9 cellular contexts compared by ENCODE assay signal in the genomic region with DNA sequence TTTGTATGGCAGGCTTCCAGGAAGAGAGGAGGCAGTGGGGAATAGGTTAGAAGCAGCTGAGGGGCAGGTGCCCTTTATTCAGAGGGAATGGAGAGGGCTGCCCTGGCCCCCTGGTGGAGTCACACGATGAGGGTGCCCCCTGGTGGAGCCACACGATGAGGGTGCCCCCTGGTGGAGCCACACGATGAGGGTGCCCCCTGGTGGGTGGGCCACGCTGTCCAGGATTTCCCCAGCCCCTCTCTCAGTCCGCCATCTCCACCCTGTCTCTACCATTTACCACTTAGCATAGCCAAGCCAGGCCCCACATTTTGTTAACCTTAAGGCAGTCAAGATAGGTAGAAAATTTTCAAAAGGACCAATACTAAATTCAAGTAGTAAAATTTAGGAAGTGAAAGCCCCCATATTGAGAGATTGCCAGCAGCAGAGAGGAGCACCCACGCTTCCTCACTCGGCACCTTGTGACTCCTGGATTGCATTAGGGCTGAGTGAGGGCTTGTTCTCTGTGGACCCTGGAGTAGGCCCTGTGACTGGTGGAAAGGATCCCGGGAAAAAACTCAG. TPM values are rescaled to one million over a fixed set of nuclear protein-coding genes. Genes with fewer than 3 reads are reported as not detected.
DNase-seq lines count a peak whose midpoint lies in the region; ATAC-seq, FAIRE-seq and TF ChIP-seq lines count a peak whose summit lies in the region.
"Had no signal": no experiment of that assay in that cellular context is flagged by ENCODE, and none has a peak within 500 bp of the region (broad histone marks: within the 10 kb centered on the region; RNA-seq: fewer than 3 reads in every experiment).

No MANE protein-coding gene starts in this region.

- peaks cover 5 to 15% of the 10 kb centered on the region in 2 donors for H3K4me1 Mint-ChIP-seq in stimulated activated naive B cell treated with anti-CD40 and anti-IgM and Interleukin-4, amounts not matched to agents 10 μg/mL and 1 μg/mL and 100 μg/mL, for 72 hours

- BruUV-seq in Panc1 (replicated peaks; lab: Mats Ljungman, UMichigan): no TSS peak

- in situ Hi-C loops in Panc1 (cut with HindIII; ENCODE audit: low pct_unique_long_range_greater_than_20kb, low sequenced_read_pairs): no loop called here

- no peaks in the 10 kb centered on the region for H3K27me3 Mint-ChIP-seq in stimulated activated naive B cell treated with anti-CD40 and anti-IgM and Interleukin-4, amounts not matched to agents 10 μg/mL and 1 μg/mL and 100 μg/mL, for 72 hours

- ATAC-seq in HG02798 (IDR thresholded peaks at IDR 0.05; ENCODE audit: poor library complexity, unreplicated experiment): peak; percentile 89
- ATAC-seq in Panc1: peak; percentile 87
- ATAC-seq in activated naive CD4-positive, alpha-beta T cell treated with anti-CD3 and anti-CD28 coated beads, Interleukin-2, amount 50 U/mL, for 72 hours: peak; percentile 86 to 100
- peak; percentile 92 to 95 for ATAC-seq in stimulated activated naive B cell treated with anti-CD40 and anti-IgM and Interleukin-4, amounts not matched to agents 10 μg/mL and 1 μg/mL and 100 μg/mL, for 72 hours (replicated peaks)

- H3K36me3 ChIP-seq in Panc1 (ENCODE audit: control insufficient read depth, insufficient read depth, low read length): no peaks in the 10 kb centered on the region
- no peaks in the 10 kb centered on the region for H3K36me3 ChIP-seq in kidney (ENCODE audit: control insufficient read depth in 1 of 2, insufficient read depth in 2 of 2, low read length in 2 of 2)

- no peaks in the 10 kb centered on the region for H3K9me3 Mint-ChIP-seq in activated naive CD4-positive, alpha-beta T cell treated with anti-CD3 and anti-CD28 coated beads, Interleukin-2, amount 50 U/mL, for 72 hours
- no peaks in the 10 kb centered on the region for H3K9me3 Mint-ChIP-seq in stimulated activated naive B cell treated with anti-CD40 and anti-IgM and Interleukin-4, amounts not matched to agents 10 μg/mL and 1 μg/mL and 100 μg/mL, for 72 hours

- TF ChIP-seq CTCF in Panc1 (IDR thresholded peaks at IDR 0.05) (peak; percentile 84), kidney (IDR thresholded peaks at IDR 0.05; ENCODE audit: borderline replicate concordance, extremely low read depth, insufficient read depth) (peak; percentile 15)

- intact Hi-C loops in Panc1 (cut with micrococcal nuclease; ENCODE audit: unreplicated experiment): loop anchor here (10.0 kb wide), 1 partner anchor 80 kb away; a partner anchor contains a TSS
- intact Hi-C loops in kidney (cut with DNase I): no loop called here

- H3K9me3 ChIP-seq in Panc1 (ENCODE audit: control insufficient read depth, insufficient read depth, low read depth, low read length): peaks cover 4% of the 10 kb centered on the region; the same call in 1 of the 2 replicates
- no peaks in the 10 kb centered on the region for H3K9me3 ChIP-seq in kidney (ENCODE audit: control insufficient read depth in 1 of 2, low read length in 2 of 2)

- peak; percentile 68 for DNase-seq in NCI-H82 (lab: John Stamatoyannopoulos, UW)
- no peak for DNase-seq in NCI-H82 treated with DMSO at 0.1 percent for 48 hours (lab: John Stamatoyannopoulos, UW; ENCODE audit: unreplicated experiment)
- no peak for DNase-seq in Panc1 (ENCODE audit: low read depth, low spot score)
- peak in 1 of 2 donors; percentile 82 for DNase-seq in activated naive CD4-positive, alpha-beta T cell treated with anti-CD3 and anti-CD28 coated beads, Interleukin-2, amount 50 U/mL, for 72 hours (ENCODE audit: low spot score in 2 of 2)
- DNase-seq in kidney: no peak
- DNase-seq in stimulated activated naive B cell treated with anti-CD40 and anti-IgM and Interleukin-4, amounts not matched to agents 10 μg/mL and 1 μg/mL and 100 μg/mL, for 72 hours: peak; percentile 18
- no peak for DNase-seq in islet precursor cell

- H3K4me3 Mint-ChIP-seq in stimulated activated naive B cell treated with anti-CD40 and anti-IgM and Interleukin-4, amounts not matched to agents 10 μg/mL and 1 μg/mL and 100 μg/mL, for 72 hours: peak overlapping the region; percentile 26 to 54

- CTCF ChIA-PET in Panc1 (lab: Charles Lee): no interaction called here

- POLR2A ChIA-PET in Panc1 (lab: Charles Lee): no interaction called here

- no peak overlapping the region for H3K9ac ChIP-seq in kidney (ENCODE audit: low read length in 2 of 2)

- H3K27ac Mint-ChIP-seq in activated naive CD4-positive, alpha-beta T cell treated with anti-CD3 and anti-CD28 coated beads, Interleukin-2, amount 50 U/mL, for 72 hours: no peak overlapping the region
- peak overlapping the region; percentile 74 for H3K27ac Mint-ChIP-seq in stimulated activated naive B cell treated with anti-CD40 and anti-IgM and Interleukin-4, amounts not matched to agents 10 μg/mL and 1 μg/mL and 100 μg/mL, for 72 hours

- H3K4me3 ChIP-seq in Panc1 (ENCODE audit: low read depth in 2 of 2, low read length in 2 of 2): no peak overlapping the region
- no peak overlapping the region for H3K4me3 ChIP-seq in kidney (ENCODE audit: low read length in 2 of 2)

- no peak for FAIRE-seq in kidney (lab: Jason Lieb, UNC)
- FAIRE-seq: colon had no signal

- no peak overlapping the region for H3K27ac ChIP-seq in Panc1 (ENCODE audit: low read length)
- no peak overlapping the region for H3K27ac ChIP-seq in kidney (ENCODE audit: low read depth in 2 of 2, low read length in 2 of 2)

- no peaks in the 10 kb centered on the region for H3K27me3 ChIP-seq in Panc1 (ENCODE audit: control insufficient read depth, insufficient read depth, low read length)

- no peaks in the 10 kb centered on the region for H3K36me3 Mint-ChIP-seq in activated naive CD4-positive, alpha-beta T cell treated with anti-CD3 and anti-CD28 coated beads, Interleukin-2, amount 50 U/mL, for 72 hours
- H3K36me3 Mint-ChIP-seq in stimulated activated naive B cell treated with anti-CD40 and anti-IgM and Interleukin-4, amounts not matched to agents 10 μg/mL and 1 μg/mL and 100 μg/mL, for 72 hours: peaks cover 0 to 5% of the 10 kb centered on the region in 2 donors

- H3K4me1 ChIP-seq in Panc1 (ENCODE audit: control insufficient read depth, insufficient read depth, low read length): no peaks in the 10 kb centered on the region
- H3K4me1 ChIP-seq in kidney (ENCODE audit: control insufficient read depth in 1 of 2, insufficient read depth in 1 of 2, low read depth in 1 of 2, low read length in 2 of 2): no peaks in the 10 kb centered on the region

RNA-seq across cellular contexts. Expression of a gene that starts 10.4 kb away (rescaled TPM):
- total RNA-seq in Panc1 (2021; ENCODE audit: unreplicated experiment) (not detected), kidney (0.76 TPM)
- polyA plus RNA-seq in Panc1 (2012; ENCODE audit: insufficient read length): not detected
- total RNA-seq in activated naive CD4-positive, alpha-beta T cell treated with anti-CD3 and anti-CD28 coated beads, Interleukin-2, amount 50 U/mL, for 72 hours: under 1 TPM; 0.14 to 0.30 TPM
- polyA plus RNA-seq in kidney (ENCODE audit: insufficient read depth, low read depth, low replicate concordance): 0.39 TPM

RNA-seq across cellular contexts. Expression of a gene that starts 41.2 kb away (rescaled TPM):
- total RNA-seq in Panc1 (2021; ENCODE audit: unreplicated experiment) (23.0 TPM), kidney (35.2 TPM)
- 8.6 TPM for polyA plus RNA-seq in Panc1 (2012; ENCODE audit: insufficient read length)
- 1 to 10 TPM; 5.8 to 7.9 TPM for total RNA-seq in activated naive CD4-positive, alpha-beta T cell treated with anti-CD3 and anti-CD28 coated beads, Interleukin-2, amount 50 U/mL, for 72 hours
- polyA plus RNA-seq in kidney (ENCODE audit: insufficient read depth, low read depth, low replicate concordance): 23.2 TPM

RNA-seq across cellular contexts. Expression of a gene that starts 41.4 kb away (rescaled TPM):
- total RNA-seq in Panc1 (2021; ENCODE audit: unreplicated experiment): 1.3 TPM
- polyA plus RNA-seq in Panc1 (2012; ENCODE audit: insufficient read length): 0.86 TPM
- not detected for total RNA-seq in activated naive CD4-positive, alpha-beta T cell treated with anti-CD3 and anti-CD28 coated beads, Interleukin-2, amount 50 U/mL, for 72 hours
- total RNA-seq in kidney: 0.79 TPM
- polyA plus RNA-seq in kidney (ENCODE audit: insufficient read depth, low read depth, low replicate concordance): 2.1 TPM

Comparison
In these comparisons a context has a peak if more than half of its experiments do, and no peak if none do; other contexts are left out.
1. DNase-seq: peak in NCI-H82 (single experiment) and stimulated activated naive B cell treated with anti-CD40 and anti-IgM and Interleukin-4, amounts not matched to agents 10 μg/mL and 1 μg/mL and 100 μg/mL, for 72 hours (single experiment); none in NCI-H82 treated with DMSO at 0.1 percent for 48 hours (single experiment), Panc1 (single experiment), kidney (single experiment) and islet precursor cell (single experiment).
2. Peak in every context shown above with its lines, with median percentiles within 50 percentile points of each other: ATAC-seq.